Comparison of ENCODE assay signal across 10 cellular contexts in the genomic region with DNA sequence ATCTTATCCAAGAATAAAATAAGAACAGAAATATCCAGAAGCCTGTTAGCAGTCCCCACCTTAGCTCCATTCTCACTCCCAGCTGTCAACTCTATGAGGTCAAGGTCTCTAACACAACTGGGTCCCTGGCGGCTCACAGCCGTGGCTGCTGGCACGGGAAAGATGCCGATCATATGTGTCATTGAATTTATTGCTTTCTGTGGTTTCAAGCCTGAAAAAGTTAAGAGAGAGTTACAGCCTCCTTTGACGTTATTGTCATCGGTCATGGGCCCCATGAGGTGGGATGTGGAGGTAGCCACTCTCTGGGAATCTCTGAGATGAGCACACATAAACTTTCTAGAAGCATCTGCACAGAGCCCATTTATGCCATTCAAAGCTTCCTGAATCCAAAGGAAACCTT. TPM values are rescaled to one million over a fixed set of nuclear protein-coding genes. Genes with fewer than 3 reads are reported as not detected.
A peak's percentile ranks its signal among the peaks of the same experiment; 100 is the strongest.
DNase-seq lines count a peak whose midpoint lies in the region; ATAC-seq and TF ChIP-seq lines count a peak whose summit lies in the region.
"Had no signal": no experiment of that assay in that cellular context is flagged by ENCODE, and none has a peak within 500 bp of the region (broad histone marks: within the 10 kb centered on the region; RNA-seq: fewer than 3 reads in every experiment).

No MANE protein-coding gene starts in this region.

- no peak for TF ChIP-seq POLR2A in gastrocnemius medialis (IDR thresholded peaks at IDR 0.05)

- no peak overlapping the region for H3K4me3 ChIP-seq in gastrocnemius medialis
- no peak overlapping the region for H3K4me3 ChIP-seq in naive thymus-derived CD4-positive, alpha-beta T cell (ENCODE audit: low read length)
- H3K4me3 ChIP-seq: lung had no signal

- ATAC-seq in esophagus mucosa (peak; percentile 40), gastrocnemius medialis (peak in 1 of 2 donors; percentile 18), GM18868 (IDR thresholded peaks at IDR 0.05; ENCODE audit: unreplicated experiment) (no peak)
- ATAC-seq in naive thymus-derived CD4-positive, alpha-beta T cell: no peak

- H3K36me3 Mint-ChIP-seq in naive thymus-derived CD4-positive, alpha-beta T cell: peaks cover 0 to 2% (median 0%) of the 10 kb centered on the region in 5 donors
- H3K36me3 Mint-ChIP-seq in CD14-positive monocyte: no peaks in the 10 kb centered on the region
- H3K36me3 Mint-ChIP-seq: activated naive CD8-positive, alpha-beta T cell treated with anti-CD3 and anti-CD28 coated beads for 36 hours had no signal

- no peak overlapping the region for H3K4me3 Mint-ChIP-seq in naive thymus-derived CD4-positive, alpha-beta T cell
- no peak overlapping the region for H3K4me3 Mint-ChIP-seq in CD14-positive monocyte
- H3K4me3 Mint-ChIP-seq: activated naive CD8-positive, alpha-beta T cell treated with anti-CD3 and anti-CD28 coated beads for 36 hours had no signal

- TF ChIP-seq CTCF in RWPE1 (conservative IDR thresholded peaks at IDR 0.05; ENCODE audit: low read depth) (no peak), gastrocnemius medialis (IDR thresholded peaks at IDR 0.05 in 4 of 5, conservative IDR thresholded peaks at IDR 0.05 in 1 of 5) (no peak), CD14-positive monocyte (IDR thresholded peaks at IDR 0.05) (no peak)

- intact Hi-C loops in gastrocnemius medialis (cut with DNase I; ENCODE audit: low total_unique reads) (no loop called here), CD14-positive monocyte (cut with micrococcal nuclease) (loop anchor here in 1 of 2 donors (10.0 kb wide), 1 partner anchor 62 kb away; no protein-coding TSS in a partner anchor)
- intact Hi-C loops in naive thymus-derived CD4-positive, alpha-beta T cell (cut with micrococcal nuclease): no loop called here

- peaks cover 0 to 11% (median 7%) of the 10 kb centered on the region in 7 donors for H3K4me1 Mint-ChIP-seq in naive thymus-derived CD4-positive, alpha-beta T cell
- H3K4me1 Mint-ChIP-seq in CD14-positive monocyte: peaks cover 11% of the 10 kb centered on the region
- H3K4me1 Mint-ChIP-seq: activated naive CD8-positive, alpha-beta T cell treated with anti-CD3 and anti-CD28 coated beads for 36 hours had no signal

- H3K9me3 ChIP-seq in gastrocnemius medialis: no peaks in the 10 kb centered on the region
- H3K9me3 ChIP-seq in naive thymus-derived CD4-positive, alpha-beta T cell (ENCODE audit: control insufficient read depth in 2 of 3, low read length in 3 of 3): no peaks in the 10 kb centered on the region

- no peaks in the 10 kb centered on the region for H3K36me3 ChIP-seq in gastrocnemius medialis
- H3K36me3 ChIP-seq in naive thymus-derived CD4-positive, alpha-beta T cell (ENCODE audit: control insufficient read depth in 2 of 3, insufficient read depth in 3 of 3, low read length in 3 of 3): no peaks in the 10 kb centered on the region

- in situ Hi-C loops in gastrocnemius medialis (cut with MboI; ENCODE audit: low sequenced_read_pairs in 4 of 4): no loop called here

- no peaks in the 10 kb centered on the region for H3K27me3 ChIP-seq in gastrocnemius medialis
- no peaks in the 10 kb centered on the region for H3K27me3 ChIP-seq in naive thymus-derived CD4-positive, alpha-beta T cell (ENCODE audit: control insufficient read depth in 2 of 2, insufficient read depth in 2 of 2, low read length in 2 of 2)

- peak overlapping the region in 1 of 9 donors; percentile 15 for H3K27ac Mint-ChIP-seq in naive thymus-derived CD4-positive, alpha-beta T cell
- peak overlapping the region in 1 of 7 donors; percentile 27 for H3K27ac Mint-ChIP-seq in CD14-positive monocyte
- H3K27ac Mint-ChIP-seq: activated naive CD8-positive, alpha-beta T cell treated with anti-CD3 and anti-CD28 coated beads for 36 hours had no signal

- H3K27ac ChIP-seq in RWPE1 (peak overlapping the region; percentile 70), gastrocnemius medialis (peak overlapping the region in 3 of 4 donors; percentile 42 to 61 (median 46))
- no peak overlapping the region for H3K27ac ChIP-seq in naive thymus-derived CD4-positive, alpha-beta T cell (ENCODE audit: low read depth, low read length)

- H3K27me3 Mint-ChIP-seq in naive thymus-derived CD4-positive, alpha-beta T cell: peaks cover 0 to 11% (median 0%) of the 10 kb centered on the region in 5 donors
- H3K27me3 Mint-ChIP-seq in CD14-positive monocyte (ENCODE audit: low read depth in 3 of 3): peaks cover 1 to 17% (median 10%) of the 10 kb centered on the region in 3 donors
- H3K27me3 Mint-ChIP-seq: activated naive CD8-positive, alpha-beta T cell treated with anti-CD3 and anti-CD28 coated beads for 36 hours had no signal

- POLR2A ChIA-PET in RWPE1 (lab: Yijun Ruan, JAX; ENCODE audit: low non-redundant PET): no interaction called here
- POLR2A ChIA-PET in naive thymus-derived CD4-positive, alpha-beta T cell (lab: Charles Lee): no interaction called here

- CTCF ChIA-PET in RWPE1 (lab: Yijun Ruan, JAX): no interaction called here
- CTCF ChIA-PET in naive thymus-derived CD4-positive, alpha-beta T cell (lab: Charles Lee): no interaction called here

- H3K4me1 ChIP-seq in gastrocnemius medialis: no peaks in the 10 kb centered on the region
- H3K4me1 ChIP-seq in naive thymus-derived CD4-positive, alpha-beta T cell (ENCODE audit: control insufficient read depth in 2 of 2, insufficient read depth in 2 of 2, low read length in 2 of 2): no peaks in the 10 kb centered on the region

- peaks cover 0 to 6% (median 4%) of the 10 kb centered on the region in 11 donors for H3K9me3 Mint-ChIP-seq in naive thymus-derived CD4-positive, alpha-beta T cell
- H3K9me3 Mint-ChIP-seq in CD14-positive monocyte: peaks cover 3 to 8% (median 6%) of the 10 kb centered on the region in 7 donors
- H3K9me3 Mint-ChIP-seq: activated naive CD8-positive, alpha-beta T cell treated with anti-CD3 and anti-CD28 coated beads for 36 hours had no signal

- peak; percentile 95 for DNase-seq in H4 (ENCODE audit: low spot score)
- peak; percentile 61 for DNase-seq in RWPE1 (ENCODE audit: low spot score)
- DNase-seq in gastrocnemius medialis: no peak
- no peak for DNase-seq in naive thymus-derived CD4-positive, alpha-beta T cell
- DNase-seq in NCI-H526 (lab: John Stamatoyannopoulos, UW): no peak
- no peak for DNase-seq in CD14-positive monocyte (ENCODE audit: low spot score)
- DNase-seq: activated naive CD8-positive, alpha-beta T cell treated with anti-CD3 and anti-CD28 coated beads for 36 hours had no signal

RNA-seq across cellular contexts. Expression of gene CABLES1, which starts 28.7 kb away (rescaled TPM):
- total RNA-seq in H4 (2014; rRNA removed; shearing (Covaris generic)): 9.6 and 11.7 TPM in 2 replicates
- 7.8 TPM for total RNA-seq in esophagus mucosa
- 1 to 10 TPM in 3 of 4 donors, under 1 TPM in 1; 0.58 to 1.6 (median 1.3) TPM for total RNA-seq in gastrocnemius medialis
- total RNA-seq in naive thymus-derived CD4-positive, alpha-beta T cell: 1 to 10 TPM in 1 of 5 experiments, under 1 TPM in 3, not detected in 1; 0.11 to 5.7 (median 0.58) TPM
- polyA plus RNA-seq in naive thymus-derived CD4-positive, alpha-beta T cell: not detected
- under 1 TPM in 1 of 2 donors, not detected in 1; 0.09 TPM for polyA plus RNA-seq in CD14-positive monocyte

Comparison
In these comparisons a context has a peak if more than half of its experiments do, and no peak if none do; other contexts are left out.
1. DNase-seq: peak in H4 (single experiment) and RWPE1 (single experiment); none in gastrocnemius medialis (0 of 2), naive thymus-derived CD4-positive, alpha-beta T cell (0 of 9), NCI-H526 (0 of 2) and CD14-positive monocyte (single experiment).